In genomic region chr12:100221523-100221922, GRCh38 we compare ENCODE assay signal across 2 cellular contexts.
TF ChIP-seq lines count a peak whose summit lies in the region.

No MANE protein-coding gene starts in this region.

TF ChIP-seq in K562, 482 proteins besides CTCF, POLR2A, EP300 and RAD21:
- 0 out of 2 replicates have a peak, but pooled peaks have one; percentile 14 for TF ChIP-seq CEBPG (CRISPR knock-in tag; IDR thresholded peaks at IDR 0.05)
- no peak for TF ChIP-seq CEBPG (tag; conservative IDR thresholded peaks at IDR 0.05 in 1 of 2, IDR thresholded peaks at IDR 0.05 in 1 of 2)
- 0 out of 2 replicates have a peak, but pooled peaks have one; percentile 11 for TF ChIP-seq ATF3 (IDR thresholded peaks at IDR 0.05)
- TF ChIP-seq ATF3 (CRISPR knock-in tag; conservative IDR thresholded peaks at IDR 0.05): no peak
- TF ChIP-seq CEBPB (tag; IDR thresholded peaks at IDR 0.05): peak; percentile 79
- no peak for TF ChIP-seq WHSC1 (IDR thresholded peaks at IDR 0.05; ENCODE audit: low read length)

TF ChIP-seq in HepG2, 621 proteins besides CTCF, POLR2A, EP300 and RAD21:
- TF ChIP-seq CEBPB (IDR thresholded peaks at IDR 0.05; ENCODE audit: borderline replicate concordance, low read depth, low read length) (peak; percentile 70; the same call in 1 of the 2 replicates), THAP8 (CRISPR knock-in tag; IDR thresholded peaks at IDR 0.05; ENCODE audit: borderline replicate concordance) (no peak), KMT2B (CRISPR knock-in tag; IDR thresholded peaks at IDR 0.05) (no peak), FOXO1 (CRISPR knock-in tag; IDR thresholded peaks at IDR 0.05) (no peak), ZNF121 (CRISPR knock-in tag; IDR thresholded peaks at IDR 0.05) (peak; percentile 96), ZMYM2 (CRISPR knock-in tag; IDR thresholded peaks at IDR 0.05) (0 out of 2 replicates have a peak, but pooled peaks have one; percentile 12), CEBPG (CRISPR knock-in tag; IDR thresholded peaks at IDR 0.05) (peak; percentile 80), EED (CRISPR knock-in tag; IDR thresholded peaks at IDR 0.05) (no peak)
